ENCODE assay signal across 1 cellular context in the genomic region with DNA sequence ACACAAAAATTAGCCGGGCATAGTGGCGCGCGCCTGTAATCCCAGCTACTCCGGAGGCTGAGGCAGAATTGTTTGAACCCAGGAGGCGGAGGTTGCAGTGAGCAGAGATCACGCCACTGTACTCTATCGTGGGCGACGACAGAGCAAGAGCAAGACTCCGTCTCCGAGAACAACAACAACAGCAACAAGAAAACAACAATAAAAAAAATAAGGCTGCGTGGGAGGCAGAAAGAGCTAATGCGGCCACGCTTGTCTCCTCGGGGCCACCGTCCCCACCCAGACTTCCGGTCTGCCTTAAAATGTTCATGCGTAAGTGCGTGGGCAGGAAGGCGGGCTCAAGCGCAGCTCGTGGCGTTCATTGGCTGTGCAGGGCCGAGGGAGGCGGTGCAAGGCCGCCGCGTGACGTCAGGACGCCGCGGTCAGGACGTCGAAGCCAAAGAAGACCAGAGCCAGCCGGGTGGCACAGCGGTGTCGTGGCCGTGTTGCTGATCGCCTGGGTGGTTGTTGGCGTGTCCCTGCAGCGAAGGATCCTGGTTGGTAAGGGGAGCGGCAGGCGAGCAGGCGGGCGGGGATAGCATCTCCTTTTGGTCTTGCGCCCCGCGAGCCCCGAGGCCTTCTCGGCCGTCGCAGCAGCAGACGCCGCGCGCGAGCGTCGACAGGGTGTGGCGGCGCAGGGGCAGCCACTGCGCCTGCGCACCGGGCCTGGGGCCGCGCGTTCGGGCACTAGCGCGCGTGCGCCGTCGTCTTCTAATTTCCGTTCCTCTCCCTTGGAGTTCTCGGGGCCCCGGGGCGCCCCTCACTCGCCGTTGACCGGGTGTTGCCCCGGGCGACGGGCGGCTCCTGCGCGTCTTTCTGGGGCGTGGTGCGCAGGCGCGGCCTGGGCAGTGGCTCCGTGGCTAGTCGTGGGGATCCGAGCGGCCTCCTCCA.
TF ChIP-seq lines count a peak whose summit lies in the region.

A gene (plus strand): TSS at position 426 of the 927 bp plus-strand sequence. CDS start 2,146 bp downstream, outside the sequence.

TF ChIP-seq in HepG2, 621 proteins besides CTCF, POLR2A, EP300 and RAD21 (continued from another document and continues in another):
- TF ChIP-seq, protein P1, sequence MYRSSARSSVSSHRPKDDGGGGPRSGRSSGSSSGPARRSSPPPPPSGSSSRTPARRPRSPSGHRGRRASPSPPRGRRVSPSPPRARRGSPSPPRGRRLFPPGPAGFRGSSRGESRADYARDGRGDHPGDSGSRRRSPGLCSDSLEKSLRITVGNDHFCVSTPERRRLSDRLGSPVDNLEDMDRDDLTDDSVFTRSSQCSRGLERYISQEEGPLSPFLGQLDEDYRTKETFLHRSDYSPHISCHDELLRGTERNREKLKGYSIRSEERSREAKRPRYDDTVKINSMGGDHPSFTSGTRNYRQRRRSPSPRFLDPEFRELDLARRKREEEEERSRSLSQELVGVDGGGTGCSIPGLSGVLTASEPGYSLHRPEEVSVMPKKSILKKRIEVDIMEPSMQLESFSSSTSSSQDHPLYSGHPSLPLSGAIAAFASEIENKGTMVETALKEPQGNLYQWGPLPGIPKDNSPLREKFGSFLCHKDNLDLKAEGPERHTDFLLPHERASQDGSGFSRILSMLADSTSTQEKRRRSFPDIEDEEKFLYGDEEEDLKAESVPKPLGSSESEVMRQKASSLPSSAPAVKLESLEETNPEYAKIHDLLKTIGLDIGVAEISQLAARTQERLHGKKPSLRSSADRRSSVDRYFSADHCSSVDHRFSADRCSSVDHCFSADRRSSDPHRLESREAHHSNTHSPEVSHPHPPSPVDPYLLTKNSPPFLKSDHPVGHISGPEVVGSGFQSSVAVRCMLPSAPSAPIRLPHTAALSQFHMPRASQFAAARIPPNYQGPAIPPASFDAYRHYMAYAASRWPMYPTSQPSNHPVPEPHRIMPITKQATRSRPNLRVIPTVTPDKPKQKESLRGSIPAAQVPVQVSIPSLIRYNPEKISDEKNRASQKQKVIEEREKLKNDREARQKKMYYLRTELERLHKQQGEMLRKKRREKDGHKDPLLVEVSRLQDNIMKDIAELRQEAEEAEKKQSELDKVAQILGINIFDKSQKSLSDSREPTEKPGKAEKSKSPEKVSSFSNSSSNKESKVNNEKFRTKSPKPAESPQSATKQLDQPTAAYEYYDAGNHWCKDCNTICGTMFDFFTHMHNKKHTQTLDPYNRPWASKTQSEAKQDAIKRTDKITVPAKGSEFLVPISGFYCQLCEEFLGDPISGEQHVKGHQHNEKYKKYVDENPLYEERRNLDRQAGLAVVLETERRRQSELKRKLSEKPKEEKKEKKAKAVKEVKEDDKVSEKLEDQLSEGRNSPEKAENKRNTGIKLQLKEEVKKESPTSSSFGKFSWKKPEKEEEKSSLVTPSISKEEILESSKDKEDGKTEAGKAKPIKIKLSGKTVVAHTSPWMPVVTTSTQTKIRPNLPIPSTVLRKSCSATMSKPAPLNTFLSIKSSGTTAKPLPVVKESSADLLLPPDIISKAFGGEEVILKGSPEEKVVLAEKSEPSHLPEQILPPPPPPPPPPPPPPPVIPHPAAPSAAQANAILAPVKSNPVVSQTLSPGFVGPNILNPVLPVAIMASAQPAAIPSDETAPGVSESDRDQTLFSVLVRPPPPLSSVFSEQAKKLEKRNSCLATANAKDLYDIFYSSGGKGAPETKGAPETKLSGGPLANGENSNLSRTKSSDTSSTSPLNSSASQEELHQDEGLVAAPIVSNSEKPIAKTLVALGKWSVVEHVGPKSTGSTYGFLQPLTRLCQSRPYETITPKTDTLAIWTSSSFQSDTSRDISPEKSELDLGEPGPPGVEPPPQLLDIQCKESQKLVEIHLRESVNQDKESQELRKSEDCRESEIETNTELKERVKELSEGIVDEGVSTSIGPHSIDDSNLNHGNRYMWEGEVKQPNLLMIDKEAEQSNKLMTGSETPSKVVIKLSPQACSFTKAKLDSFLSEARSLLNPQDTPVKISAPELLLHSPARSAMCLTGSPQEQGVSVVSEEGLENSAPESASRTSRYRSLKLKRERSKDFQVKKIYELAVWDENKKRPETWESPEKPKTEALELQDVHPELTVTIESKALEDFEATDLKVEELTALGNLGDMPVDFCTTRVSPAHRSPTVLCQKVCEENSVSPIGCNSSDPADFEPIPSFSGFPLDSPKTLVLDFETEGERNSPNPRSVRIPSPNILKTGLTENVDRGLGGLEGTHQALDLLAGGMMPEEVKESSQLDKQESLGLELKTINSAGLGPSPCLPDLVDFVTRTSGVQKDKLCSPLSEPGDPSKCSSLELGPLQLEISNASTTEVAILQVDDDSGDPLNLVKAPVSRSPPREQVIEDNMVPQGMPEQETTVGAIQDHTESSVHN (CRISPR knock-in tag; IDR thresholded peaks at IDR 0.05) = peak; percentile 85; the same call in 1 of the 2 replicates
- TF ChIP-seq, protein P2, sequence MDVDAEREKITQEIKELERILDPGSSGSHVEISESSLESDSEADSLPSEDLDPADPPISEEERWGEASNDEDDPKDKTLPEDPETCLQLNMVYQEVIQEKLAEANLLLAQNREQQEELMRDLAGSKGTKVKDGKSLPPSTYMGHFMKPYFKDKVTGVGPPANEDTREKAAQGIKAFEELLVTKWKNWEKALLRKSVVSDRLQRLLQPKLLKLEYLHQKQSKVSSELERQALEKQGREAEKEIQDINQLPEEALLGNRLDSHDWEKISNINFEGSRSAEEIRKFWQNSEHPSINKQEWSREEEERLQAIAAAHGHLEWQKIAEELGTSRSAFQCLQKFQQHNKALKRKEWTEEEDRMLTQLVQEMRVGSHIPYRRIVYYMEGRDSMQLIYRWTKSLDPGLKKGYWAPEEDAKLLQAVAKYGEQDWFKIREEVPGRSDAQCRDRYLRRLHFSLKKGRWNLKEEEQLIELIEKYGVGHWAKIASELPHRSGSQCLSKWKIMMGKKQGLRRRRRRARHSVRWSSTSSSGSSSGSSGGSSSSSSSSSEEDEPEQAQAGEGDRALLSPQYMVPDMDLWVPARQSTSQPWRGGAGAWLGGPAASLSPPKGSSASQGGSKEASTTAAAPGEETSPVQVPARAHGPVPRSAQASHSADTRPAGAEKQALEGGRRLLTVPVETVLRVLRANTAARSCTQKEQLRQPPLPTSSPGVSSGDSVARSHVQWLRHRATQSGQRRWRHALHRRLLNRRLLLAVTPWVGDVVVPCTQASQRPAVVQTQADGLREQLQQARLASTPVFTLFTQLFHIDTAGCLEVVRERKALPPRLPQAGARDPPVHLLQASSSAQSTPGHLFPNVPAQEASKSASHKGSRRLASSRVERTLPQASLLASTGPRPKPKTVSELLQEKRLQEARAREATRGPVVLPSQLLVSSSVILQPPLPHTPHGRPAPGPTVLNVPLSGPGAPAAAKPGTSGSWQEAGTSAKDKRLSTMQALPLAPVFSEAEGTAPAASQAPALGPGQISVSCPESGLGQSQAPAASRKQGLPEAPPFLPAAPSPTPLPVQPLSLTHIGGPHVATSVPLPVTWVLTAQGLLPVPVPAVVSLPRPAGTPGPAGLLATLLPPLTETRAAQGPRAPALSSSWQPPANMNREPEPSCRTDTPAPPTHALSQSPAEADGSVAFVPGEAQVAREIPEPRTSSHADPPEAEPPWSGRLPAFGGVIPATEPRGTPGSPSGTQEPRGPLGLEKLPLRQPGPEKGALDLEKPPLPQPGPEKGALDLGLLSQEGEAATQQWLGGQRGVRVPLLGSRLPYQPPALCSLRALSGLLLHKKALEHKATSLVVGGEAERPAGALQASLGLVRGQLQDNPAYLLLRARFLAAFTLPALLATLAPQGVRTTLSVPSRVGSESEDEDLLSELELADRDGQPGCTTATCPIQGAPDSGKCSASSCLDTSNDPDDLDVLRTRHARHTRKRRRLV (CRISPR knock-in tag; IDR thresholded peaks at IDR 0.05) = peak; percentile 93
- no peak for TF ChIP-seq GZF1 (CRISPR knock-in tag; IDR thresholded peaks at IDR 0.05)
- TF ChIP-seq TSC22D2 (CRISPR knock-in tag; IDR thresholded peaks at IDR 0.05; ENCODE audit: borderline replicate concordance) = 0 out of 2 replicates have a peak, but pooled peaks have one; percentile 51
- peak; percentile 22; the same call in 1 of the 2 replicates for TF ChIP-seq ONECUT2 (CRISPR knock-in tag; IDR thresholded peaks at IDR 0.05)
- no peak for TF ChIP-seq ZNF562 (CRISPR knock-in tag; IDR thresholded peaks at IDR 0.05; ENCODE audit: borderline replicate concordance)
- peak; percentile 58; the same call in 1 of the 2 replicates for TF ChIP-seq HDAC2 (CRISPR knock-in tag; IDR thresholded peaks at IDR 0.05)
- TF ChIP-seq, protein P3, sequence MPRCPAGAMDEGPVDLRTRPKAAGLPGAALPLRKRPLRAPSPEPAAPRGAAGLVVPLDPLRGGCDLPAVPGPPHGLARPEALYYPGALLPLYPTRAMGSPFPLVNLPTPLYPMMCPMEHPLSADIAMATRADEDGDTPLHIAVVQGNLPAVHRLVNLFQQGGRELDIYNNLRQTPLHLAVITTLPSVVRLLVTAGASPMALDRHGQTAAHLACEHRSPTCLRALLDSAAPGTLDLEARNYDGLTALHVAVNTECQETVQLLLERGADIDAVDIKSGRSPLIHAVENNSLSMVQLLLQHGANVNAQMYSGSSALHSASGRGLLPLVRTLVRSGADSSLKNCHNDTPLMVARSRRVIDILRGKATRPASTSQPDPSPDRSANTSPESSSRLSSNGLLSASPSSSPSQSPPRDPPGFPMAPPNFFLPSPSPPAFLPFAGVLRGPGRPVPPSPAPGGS (CRISPR knock-in tag; IDR thresholded peaks at IDR 0.05) = peak; percentile 93
- peak; percentile 77; the same call in 1 of the 2 replicates for TF ChIP-seq GLI4 (CRISPR knock-in tag; IDR thresholded peaks at IDR 0.05; ENCODE audit: borderline replicate concordance)
- TF ChIP-seq, protein P4, sequence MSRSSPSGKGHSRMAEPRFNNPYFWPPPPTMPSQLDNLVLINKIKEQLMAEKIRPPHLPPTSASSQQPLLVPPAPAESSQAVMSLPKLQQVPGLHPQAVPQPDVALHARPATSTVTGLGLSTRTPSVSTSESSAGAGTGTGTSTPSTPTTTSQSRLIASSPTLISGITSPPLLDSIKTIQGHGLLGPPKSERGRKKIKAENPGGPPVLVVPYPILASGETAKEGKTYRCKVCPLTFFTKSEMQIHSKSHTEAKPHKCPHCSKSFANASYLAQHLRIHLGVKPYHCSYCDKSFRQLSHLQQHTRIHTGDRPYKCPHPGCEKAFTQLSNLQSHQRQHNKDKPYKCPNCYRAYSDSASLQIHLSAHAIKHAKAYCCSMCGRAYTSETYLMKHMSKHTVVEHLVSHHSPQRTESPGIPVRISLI (CRISPR knock-in tag; IDR thresholded peaks at IDR 0.05; ENCODE audit: borderline replicate concordance) = peak; percentile 41; the same call in 1 of the 2 replicates
- TF ChIP-seq, protein P5, sequence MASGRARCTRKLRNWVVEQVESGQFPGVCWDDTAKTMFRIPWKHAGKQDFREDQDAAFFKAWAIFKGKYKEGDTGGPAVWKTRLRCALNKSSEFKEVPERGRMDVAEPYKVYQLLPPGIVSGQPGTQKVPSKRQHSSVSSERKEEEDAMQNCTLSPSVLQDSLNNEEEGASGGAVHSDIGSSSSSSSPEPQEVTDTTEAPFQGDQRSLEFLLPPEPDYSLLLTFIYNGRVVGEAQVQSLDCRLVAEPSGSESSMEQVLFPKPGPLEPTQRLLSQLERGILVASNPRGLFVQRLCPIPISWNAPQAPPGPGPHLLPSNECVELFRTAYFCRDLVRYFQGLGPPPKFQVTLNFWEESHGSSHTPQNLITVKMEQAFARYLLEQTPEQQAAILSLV (CRISPR knock-in tag; IDR thresholded peaks at IDR 0.05; ENCODE audit: borderline replicate concordance) = peak; percentile 72
- no peak for TF ChIP-seq ZNF30 (CRISPR knock-in tag; IDR thresholded peaks at IDR 0.05)
- TF ChIP-seq ZNF577 (CRISPR knock-in tag; IDR thresholded peaks at IDR 0.05; ENCODE audit: borderline replicate concordance, low read depth) = no peak
- no peak for TF ChIP-seq NFE2L2 (IDR thresholded peaks at IDR 0.05; ENCODE audit: low read length)
- TF ChIP-seq, protein P6, sequence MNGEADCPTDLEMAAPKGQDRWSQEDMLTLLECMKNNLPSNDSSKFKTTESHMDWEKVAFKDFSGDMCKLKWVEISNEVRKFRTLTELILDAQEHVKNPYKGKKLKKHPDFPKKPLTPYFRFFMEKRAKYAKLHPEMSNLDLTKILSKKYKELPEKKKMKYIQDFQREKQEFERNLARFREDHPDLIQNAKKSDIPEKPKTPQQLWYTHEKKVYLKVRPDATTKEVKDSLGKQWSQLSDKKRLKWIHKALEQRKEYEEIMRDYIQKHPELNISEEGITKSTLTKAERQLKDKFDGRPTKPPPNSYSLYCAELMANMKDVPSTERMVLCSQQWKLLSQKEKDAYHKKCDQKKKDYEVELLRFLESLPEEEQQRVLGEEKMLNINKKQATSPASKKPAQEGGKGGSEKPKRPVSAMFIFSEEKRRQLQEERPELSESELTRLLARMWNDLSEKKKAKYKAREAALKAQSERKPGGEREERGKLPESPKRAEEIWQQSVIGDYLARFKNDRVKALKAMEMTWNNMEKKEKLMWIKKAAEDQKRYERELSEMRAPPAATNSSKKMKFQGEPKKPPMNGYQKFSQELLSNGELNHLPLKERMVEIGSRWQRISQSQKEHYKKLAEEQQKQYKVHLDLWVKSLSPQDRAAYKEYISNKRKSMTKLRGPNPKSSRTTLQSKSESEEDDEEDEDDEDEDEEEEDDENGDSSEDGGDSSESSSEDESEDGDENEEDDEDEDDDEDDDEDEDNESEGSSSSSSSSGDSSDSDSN (CRISPR knock-in tag; IDR thresholded peaks at IDR 0.05) = peak; percentile 9; the same call in 1 of the 2 replicates
- TF ChIP-seq, protein P7, sequence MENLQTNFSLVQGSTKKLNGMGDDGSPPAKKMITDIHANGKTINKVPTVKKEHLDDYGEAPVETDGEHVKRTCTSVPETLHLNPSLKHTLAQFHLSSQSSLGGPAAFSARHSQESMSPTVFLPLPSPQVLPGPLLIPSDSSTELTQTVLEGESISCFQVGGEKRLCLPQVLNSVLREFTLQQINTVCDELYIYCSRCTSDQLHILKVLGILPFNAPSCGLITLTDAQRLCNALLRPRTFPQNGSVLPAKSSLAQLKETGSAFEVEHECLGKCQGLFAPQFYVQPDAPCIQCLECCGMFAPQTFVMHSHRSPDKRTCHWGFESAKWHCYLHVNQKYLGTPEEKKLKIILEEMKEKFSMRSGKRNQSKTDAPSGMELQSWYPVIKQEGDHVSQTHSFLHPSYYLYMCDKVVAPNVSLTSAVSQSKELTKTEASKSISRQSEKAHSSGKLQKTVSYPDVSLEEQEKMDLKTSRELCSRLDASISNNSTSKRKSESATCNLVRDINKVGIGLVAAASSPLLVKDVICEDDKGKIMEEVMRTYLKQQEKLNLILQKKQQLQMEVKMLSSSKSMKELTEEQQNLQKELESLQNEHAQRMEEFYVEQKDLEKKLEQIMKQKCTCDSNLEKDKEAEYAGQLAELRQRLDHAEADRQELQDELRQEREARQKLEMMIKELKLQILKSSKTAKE (CRISPR knock-in tag; IDR thresholded peaks at IDR 0.05; ENCODE audit: borderline replicate concordance) = 0 out of 2 replicates have a peak, but pooled peaks have one; percentile 54
- TF ChIP-seq ZNF567 (CRISPR knock-in tag; IDR thresholded peaks at IDR 0.05; ENCODE audit: borderline replicate concordance) = peak; percentile 70
- TF ChIP-seq, protein P8, sequence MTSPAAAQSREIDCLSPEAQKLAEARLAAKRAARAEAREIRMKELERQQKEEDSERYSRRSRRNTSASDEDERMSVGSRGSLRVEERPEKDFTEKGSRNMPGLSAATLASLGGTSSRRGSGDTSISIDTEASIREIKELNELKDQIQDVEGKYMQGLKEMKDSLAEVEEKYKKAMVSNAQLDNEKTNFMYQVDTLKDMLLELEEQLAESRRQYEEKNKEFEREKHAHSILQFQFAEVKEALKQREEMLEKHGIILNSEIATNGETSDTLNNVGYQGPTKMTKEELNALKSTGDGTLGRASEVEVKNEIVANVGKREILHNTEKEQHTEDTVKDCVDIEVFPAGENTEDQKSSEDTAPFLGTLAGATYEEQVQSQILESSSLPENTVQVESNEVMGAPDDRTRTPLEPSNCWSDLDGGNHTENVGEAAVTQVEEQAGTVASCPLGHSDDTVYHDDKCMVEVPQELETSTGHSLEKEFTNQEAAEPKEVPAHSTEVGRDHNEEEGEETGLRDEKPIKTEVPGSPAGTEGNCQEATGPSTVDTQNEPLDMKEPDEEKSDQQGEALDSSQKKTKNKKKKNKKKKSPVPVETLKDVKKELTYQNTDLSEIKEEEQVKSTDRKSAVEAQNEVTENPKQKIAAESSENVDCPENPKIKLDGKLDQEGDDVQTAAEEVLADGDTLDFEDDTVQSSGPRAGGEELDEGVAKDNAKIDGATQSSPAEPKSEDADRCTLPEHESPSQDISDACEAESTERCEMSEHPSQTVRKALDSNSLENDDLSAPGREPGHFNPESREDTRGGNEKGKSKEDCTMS (CRISPR knock-in tag; conservative IDR thresholded peaks at IDR 0.05) = 0 out of 2 replicates have a peak, but pooled peaks have one; percentile 76
- TF ChIP-seq ZFX (CRISPR knock-in tag; IDR thresholded peaks at IDR 0.05; ENCODE audit: low read depth) = peak; percentile 100
